Comparison of ENCODE assay signal across 9 cellular contexts in genomic region chr6:39792501-39793450, GRCh38. TPM values are rescaled to one million over a fixed set of nuclear protein-coding genes. Genes with fewer than 3 reads are reported as not detected.
DNase-seq lines count a peak whose midpoint lies in the region; ATAC-seq and TF ChIP-seq lines count a peak whose summit lies in the region.
"Had no signal": no experiment of that assay in that cellular context is flagged by ENCODE, and none has a peak within 500 bp of the region (broad histone marks: within the 10 kb centered on the region; RNA-seq: fewer than 3 reads in every experiment).

No MANE protein-coding gene starts in this region.

- TF ChIP-seq EP300 in upper lobe of left lung (IDR thresholded peaks at IDR 0.05): no peak

- H3K9me3 ChIP-seq in esophagus (ENCODE audit: control insufficient read depth in 2 of 2, insufficient read depth in 1 of 2, low read depth in 1 of 2, low read length in 1 of 2): no peaks in the 10 kb centered on the region
- H3K9me3 ChIP-seq in muscle layer of duodenum (ENCODE audit: control insufficient read depth in 1 of 2, low read length in 2 of 2): no peaks in the 10 kb centered on the region
- no peaks in the 10 kb centered on the region for H3K9me3 ChIP-seq in upper lobe of left lung

- no peaks in the 10 kb centered on the region for H3K36me3 Mint-ChIP-seq in activated T-cell treated with anti-CD3 and anti-CD28 coated beads, Interleukin-2, amount 50 U/mL, for 72 hours (ENCODE audit: insufficient read depth in 2 of 2)
- H3K36me3 Mint-ChIP-seq in activated T-cell treated with anti-CD3 and anti-CD28 coated beads, Interleukin-2, amount 50 U/mL, for 4 hours (ENCODE audit: insufficient read depth): no peaks in the 10 kb centered on the region

- H3K4me3 ChIP-seq in esophagus (ENCODE audit: low read depth in 1 of 2, low read length in 2 of 2) (peak overlapping the region; percentile 38 to 45), muscle layer of duodenum (ENCODE audit: low read depth in 1 of 2, low read length in 2 of 2) (peak overlapping the region; percentile 71 to 90), upper lobe of left lung (peak overlapping the region; percentile 55 to 72 (median 58))

- H3K4me1 ChIP-seq in esophagus (ENCODE audit: control insufficient read depth in 2 of 2, insufficient read depth in 2 of 2, low read length in 1 of 2) (peaks cover 2 to 3% of the 10 kb centered on the region in 2 donors), muscle layer of duodenum (ENCODE audit: control insufficient read depth in 1 of 2, insufficient read depth in 2 of 2, low read length in 2 of 2) (peaks cover 0 to 39% of the 10 kb centered on the region in 2 donors), upper lobe of left lung (peaks cover 9 to 31% (median 18%) of the 10 kb centered on the region in 4 donors)

- H3K36me3 ChIP-seq in esophagus (ENCODE audit: control insufficient read depth in 2 of 2, insufficient read depth in 2 of 2, low read length in 1 of 2): no peaks in the 10 kb centered on the region
- no peaks in the 10 kb centered on the region for H3K36me3 ChIP-seq in muscle layer of duodenum (ENCODE audit: control insufficient read depth in 1 of 2, insufficient read depth in 2 of 2, low read length in 2 of 2)
- no peaks in the 10 kb centered on the region for H3K36me3 ChIP-seq in upper lobe of left lung

- H3K27ac ChIP-seq in esophagus (ENCODE audit: low read depth in 2 of 2, low read length in 1 of 2): peak overlapping the region; percentile 71 to 82
- H3K27ac ChIP-seq in muscle layer of duodenum (ENCODE audit: low read length): peak overlapping the region; percentile 85
- H3K27ac ChIP-seq in upper lobe of left lung: peak overlapping the region; percentile 61 to 79 (median 69)

- no peak for DNase-seq in activated T-cell treated with anti-CD3 and anti-CD28 coated beads, Interleukin-2, amount 50 U/mL, for 72 hours
- no peak for DNase-seq in activated T-cell treated with anti-CD3 and anti-CD28 coated beads, Interleukin-2, amount 50 U/mL, for 4 hours
- peak in 1 of 2 donors; percentile 66 for DNase-seq in upper lobe of left lung
- no peak for DNase-seq in activated effector memory CD4-positive, alpha-beta T cell treated with Interleukin-2 at 50 U/mL for 16 hours
- DNase-seq in NCI-H446 treated with DMSO at 0.1 percent for 48 hours (lab: John Stamatoyannopoulos, UW): no peak
- DNase-seq in HK-2 (ENCODE audit: unreplicated experiment): no peak
- DNase-seq: activated T-cell treated with anti-CD3 and anti-CD28 coated beads, Interleukin-2, amount 50 U/mL, for 1 hour had no signal

- H3K4me3 Mint-ChIP-seq in activated T-cell treated with anti-CD3 and anti-CD28 coated beads, Interleukin-2, amount 50 U/mL, for 72 hours: peak overlapping the region; percentile 47 to 58
- no peak overlapping the region for H3K4me3 Mint-ChIP-seq in activated T-cell treated with anti-CD3 and anti-CD28 coated beads, Interleukin-2, amount 50 U/mL, for 4 hours

- no peak for TF ChIP-seq POLR2A in upper lobe of left lung (IDR thresholded peaks at IDR 0.05)

- no peaks in the 10 kb centered on the region for H3K4me1 Mint-ChIP-seq in activated T-cell treated with anti-CD3 and anti-CD28 coated beads, Interleukin-2, amount 50 U/mL, for 72 hours (ENCODE audit: low read depth)
- no peaks in the 10 kb centered on the region for H3K4me1 Mint-ChIP-seq in activated T-cell treated with anti-CD3 and anti-CD28 coated beads, Interleukin-2, amount 50 U/mL, for 4 hours (ENCODE audit: low read depth)

- no peaks in the 10 kb centered on the region for H3K9me3 Mint-ChIP-seq in activated T-cell treated with anti-CD3 and anti-CD28 coated beads, Interleukin-2, amount 50 U/mL, for 72 hours
- H3K9me3 Mint-ChIP-seq in activated T-cell treated with anti-CD3 and anti-CD28 coated beads, Interleukin-2, amount 50 U/mL, for 4 hours: no peaks in the 10 kb centered on the region

- no peak for TF ChIP-seq CTCF in upper lobe of left lung (IDR thresholded peaks at IDR 0.05)

- no peak overlapping the region for H3K27ac Mint-ChIP-seq in activated T-cell treated with anti-CD3 and anti-CD28 coated beads, Interleukin-2, amount 50 U/mL, for 72 hours

- H3K27me3 Mint-ChIP-seq in activated T-cell treated with anti-CD3 and anti-CD28 coated beads, Interleukin-2, amount 50 U/mL, for 72 hours (ENCODE audit: low read depth): peaks cover 57% of the 10 kb centered on the region
- H3K27me3 Mint-ChIP-seq in activated T-cell treated with anti-CD3 and anti-CD28 coated beads, Interleukin-2, amount 50 U/mL, for 4 hours (ENCODE audit: low read depth): peaks cover 41% of the 10 kb centered on the region

- peaks cover 0 to 3% of the 10 kb centered on the region in 2 donors for H3K27me3 ChIP-seq in esophagus (ENCODE audit: control insufficient read depth in 1 of 2, insufficient read depth in 2 of 2, low read length in 2 of 2)
- H3K27me3 ChIP-seq in muscle layer of duodenum (ENCODE audit: low read depth, low read length): no peaks in the 10 kb centered on the region
- H3K27me3 ChIP-seq in upper lobe of left lung: peaks cover 0 to 7% (median 0%) of the 10 kb centered on the region in 4 donors

- ATAC-seq in activated T-cell treated with anti-CD3 and anti-CD28 coated beads, Interleukin-2, amount 50 U/mL, for 72 hours (replicated peaks in 1 of 2): no peak
- no peak for ATAC-seq in activated T-cell treated with anti-CD3 and anti-CD28 coated beads, Interleukin-2, amount 50 U/mL, for 4 hours
- peak in 1 of 2 donors; percentile 9 for ATAC-seq in upper lobe of left lung (ENCODE audit: low FRiP score in 2 of 2)

- WGBS in esophagus, 2 donors: 12% methylated on average over 32 to 33 of the region's 33 CpGs
- WGBS in upper lobe of left lung, 2 donors: 9 to 14% methylated on average over 24 to 33 of the region's 33 CpGs

RNA-seq across cellular contexts. Expression of gene DAAM2, which starts 0.6 kb away (rescaled TPM):
- total RNA-seq in activated T-cell treated with anti-CD3 and anti-CD28 coated beads, Interleukin-2, amount 50 U/mL, for 72 hours: not detected
- total RNA-seq in activated T-cell treated with anti-CD3 and anti-CD28 coated beads, Interleukin-2, amount 50 U/mL, for 4 hours: under 1 TPM in 1 of 3 donors, not detected in 2; 0.05 TPM
- 10 to 100 TPM; 10.7 to 11.3 TPM for polyA plus RNA-seq in esophagus
- 10 to 100 TPM; 21.0 to 81.7 (median 31.9) TPM for total RNA-seq in upper lobe of left lung

Comparison
In these comparisons a context has a peak if more than half of its experiments do, and no peak if none do; other contexts are left out.
1. RNA of gene DAAM2, which starts 0.6 kb away (total RNA-seq): 21.0 to 81.7 TPM in upper lobe of left lung; 0.05 TPM in activated T-cell treated with anti-CD3 and anti-CD28 coated beads, Interleukin-2, amount 50 U/mL, for 4 hours and not detected in activated T-cell treated with anti-CD3 and anti-CD28 coated beads, Interleukin-2, amount 50 U/mL, for 72 hours; every median in the first group is over 10 times any median in the second.
2. Peak in every context shown above with its lines, with median percentiles within 50 percentile points of each other: H3K27ac ChIP-seq and H3K4me3 ChIP-seq.